ENCODE assay signal across 21 cellular contexts in the genomic region with DNA sequence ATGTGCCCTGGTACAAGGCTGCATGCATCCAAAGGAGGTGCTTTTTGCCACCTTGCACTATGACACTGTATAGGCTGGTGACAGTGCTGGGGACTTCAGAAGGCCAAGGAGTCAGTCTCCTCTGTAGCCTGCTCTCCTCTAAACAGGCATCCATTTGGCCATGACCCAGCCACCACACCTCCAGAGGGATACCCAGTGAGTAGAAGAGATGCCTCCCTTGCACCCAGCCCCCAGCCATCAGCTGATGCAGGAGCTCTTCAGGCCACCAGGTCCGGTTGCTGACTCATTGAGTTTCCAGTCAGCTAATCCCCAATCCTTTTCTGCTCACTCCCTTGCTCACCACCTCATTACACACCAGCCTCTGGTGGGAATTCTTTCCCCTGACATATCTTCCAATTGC.
DNase-seq lines count a peak whose midpoint lies in the region; ATAC-seq, FAIRE-seq and TF ChIP-seq lines count a peak whose summit lies in the region.
"Had no signal": no experiment of that assay in that cellular context is flagged by ENCODE, and none has a peak within 500 bp of the region (broad histone marks: within the 10 kb centered on the region; RNA-seq: fewer than 3 reads in every experiment).

No MANE protein-coding gene starts in this region.

- TF ChIP-seq POLR2A in GM12891 (IDR thresholded peaks at IDR 0.05; ENCODE audit: low read depth, low read length), result no peak

- H3K27ac ChIP-seq in epithelial cell of prostate, result no peak overlapping the region
- H3K27ac ChIP-seq: colonic mucosa, parathyroid adenoma, VCaP had no signal

- DNase-seq in ELF-1 (ENCODE audit: low read depth, low spot score), result peak; percentile 54
- DNase-seq in NCI-H69 (lab: John Stamatoyannopoulos, UW), result peak; percentile 28
- peak; percentile 22 for DNase-seq in epithelial cell of prostate (ENCODE audit: low read depth, low spot score)
- DNase-seq in renal cortical epithelial cell (ENCODE audit: low read depth), result peak; percentile 72
- no peak for DNase-seq in DMS114 treated with DMSO at 0.1 percent for 48 hours (lab: John Stamatoyannopoulos, UW; ENCODE audit: unreplicated experiment)
- DNase-seq in GM12891 (ENCODE audit: insufficient read length, low spot score), result no peak
- no peak for DNase-seq in D341Med (ENCODE audit: low spot score)
- DNase-seq: activated CD8-positive, alpha-beta T cell treated with anti-CD3 and anti-CD28 coated beads, Interleukin-2, amount 10 ng/mL, durations not matched to agents 7 days and 5 days; amygdala; BE2C; colonic mucosa; DMS153; MG63; NCI-H2029; stimulated activated CD4-positive, alpha-beta T cell treated with anti-CD3 and anti-CD28 coated beads, Interleukin-12 subunit alpha, Interleukin-12 subunit beta, amount 100 ng/mL, for 4 hours; stimulated activated naive CD8-positive, alpha-beta T cell treated with anti-CD3 and anti-CD28 coated beads, Interleukin-15, amount 100 ng/mL, for 72 hours had no signal

- ATAC-seq in HG03108 (IDR thresholded peaks at IDR 0.05; ENCODE audit: unreplicated experiment), result no peak
- ATAC-seq: activated CD8-positive, alpha-beta T cell treated with anti-CD3 and anti-CD28 coated beads, Interleukin-2, amount 10 ng/mL, durations not matched to agents 7 days and 5 days; left lobe of liver; stimulated activated naive CD8-positive, alpha-beta T cell treated with anti-CD3 and anti-CD28 coated beads, Interleukin-15, amount 100 ng/mL, for 72 hours had no signal

- no peak for FAIRE-seq in GM12891 (lab: Jason Lieb, UNC)
- FAIRE-seq: HTR-8/SVneo had no signal

TF ChIP-seq in GM12891, 5 proteins besides CTCF, POLR2A, EP300 and RAD21:
- no peak for TF ChIP-seq SPI1 (IDR thresholded peaks at IDR 0.05; ENCODE audit: low read depth, low read length)
- TF ChIP-seq POLR2AphosphoS5 (IDR thresholded peaks at IDR 0.05; ENCODE audit: low read depth, low read length), result no peak
- TF ChIP-seq POU2F2 (IDR thresholded peaks at IDR 0.05; ENCODE audit: low read depth, low read length), result no peak
- TF ChIP-seq PAX5 (IDR thresholded peaks at IDR 0.05; ENCODE audit: insufficient read depth, low read length, severe bottlenecking), result no peak
- TF ChIP-seq TAF1 (IDR thresholded peaks at IDR 0.05; ENCODE audit: low read depth, low read length), result no peak
TF ChIP-seq in GM12891: peak in this region for 0.

Comparison
In these comparisons a context has a peak if more than half of its experiments do, and no peak if none do; other contexts are left out.
1. DNase-seq: peak in ELF-1 (single experiment), NCI-H69 (single experiment), epithelial cell of prostate (single experiment) and renal cortical epithelial cell (single experiment); none in DMS114 treated with DMSO at 0.1 percent for 48 hours (single experiment), GM12891 (single experiment) and D341Med (single experiment).